Comparison of ENCODE assay signal across 1 cellular context in the genomic region with DNA sequence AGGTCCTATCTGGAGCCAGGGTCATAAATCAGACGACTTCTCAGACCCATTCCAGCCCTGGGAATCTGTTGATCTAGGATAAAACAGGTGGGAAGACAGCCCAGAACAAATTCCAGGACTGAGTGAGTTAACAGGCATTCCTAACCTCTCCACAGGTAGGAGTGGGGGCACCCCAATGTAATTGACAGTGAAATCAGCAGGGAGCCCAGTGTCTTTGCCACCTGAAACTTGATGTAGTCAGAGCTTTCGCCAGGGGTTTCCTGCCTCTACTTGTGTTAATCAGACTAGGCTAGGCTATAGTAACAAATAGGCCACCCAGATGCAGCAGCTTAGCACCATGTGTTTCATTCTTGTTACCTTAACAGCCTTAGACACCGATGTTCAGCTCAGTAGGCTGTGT.
TF ChIP-seq lines count a peak whose summit lies in the region.

No MANE protein-coding gene starts in this region.

TF ChIP-seq in IMR-90, 13 proteins besides CTCF, POLR2A, EP300 and RAD21 (continued from another document):
- TF ChIP-seq, protein P1, sequence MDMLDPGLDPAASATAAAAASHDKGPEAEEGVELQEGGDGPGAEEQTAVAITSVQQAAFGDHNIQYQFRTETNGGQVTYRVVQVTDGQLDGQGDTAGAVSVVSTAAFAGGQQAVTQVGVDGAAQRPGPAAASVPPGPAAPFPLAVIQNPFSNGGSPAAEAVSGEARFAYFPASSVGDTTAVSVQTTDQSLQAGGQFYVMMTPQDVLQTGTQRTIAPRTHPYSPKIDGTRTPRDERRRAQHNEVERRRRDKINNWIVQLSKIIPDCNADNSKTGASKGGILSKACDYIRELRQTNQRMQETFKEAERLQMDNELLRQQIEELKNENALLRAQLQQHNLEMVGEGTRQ (IDR thresholded peaks at IDR 0.05; ENCODE audit: low read depth, low read length) = no peak
- TF ChIP-seq BHLHE40 (IDR thresholded peaks at IDR 0.05; ENCODE audit: low read depth, low read length) (no peak), NFE2L2 (IDR thresholded peaks at IDR 0.05; ENCODE audit: low read depth, low read length) (no peak)
